In genomic region chr2:172554352-172555271, GRCh38 we compare ENCODE assay signal across 8 cellular contexts. TPM values are rescaled to one million over a fixed set of nuclear protein-coding genes. Genes with fewer than 3 reads are reported as not detected.
A peak's percentile ranks its signal among the peaks of the same experiment; 100 is the strongest.
DNase-seq lines count a peak whose midpoint lies in the region; ATAC-seq and TF ChIP-seq lines count a peak whose summit lies in the region.

No MANE protein-coding gene starts in this region.

- peak overlapping the region; percentile 96 for H3K27ac ChIP-seq in colonic mucosa
- H3K27ac ChIP-seq in neural cell (ENCODE audit: low read length): no peak overlapping the region

- H3K4me1 Mint-ChIP-seq in Caco-2 (ENCODE audit: low read depth, unreplicated experiment): peaks cover 24% of the 10 kb centered on the region

- no peaks in the 10 kb centered on the region for H4K20me1 ChIP-seq in neural cell (ENCODE audit: insufficient read depth)

- intact Hi-C loops in Caco-2 (cut with micrococcal nuclease; ENCODE audit: unreplicated experiment): no loop called here
- intact Hi-C loops in colonic mucosa (cut with DNase I): no loop called here

- no peaks in the 10 kb centered on the region for H3K36me3 ChIP-seq in Caco-2 (ENCODE audit: control insufficient read depth, insufficient read depth, low read length)
- H3K36me3 ChIP-seq in colonic mucosa: no peaks in the 10 kb centered on the region
- no peaks in the 10 kb centered on the region for H3K36me3 ChIP-seq in neural cell (ENCODE audit: insufficient read depth, low read length)

- no TSS peak for BruUV-seq in Caco-2 (replicated peaks; lab: Mats Ljungman, UMichigan)

- H3K9me3 ChIP-seq in Caco-2 (no peaks in the 10 kb centered on the region), colonic mucosa (no peaks in the 10 kb centered on the region), neural cell (ENCODE audit: low read length) (no peaks in the 10 kb centered on the region)

- peaks cover 15% of the 10 kb centered on the region for H3K36me3 Mint-ChIP-seq in Caco-2 (ENCODE audit: insufficient read depth, unreplicated experiment)

- TF ChIP-seq CTCF in Caco-2 (IDR thresholded peaks at IDR 0.05; ENCODE audit: insufficient read depth in 1 of 2, low read depth in 1 of 2, low read length in 1 of 2, severe bottlenecking in 1 of 2, unreplicated experiment in 1 of 2) (no peak), colonic mucosa (IDR thresholded peaks at IDR 0.05) (no peak), neural cell (IDR thresholded peaks at IDR 0.05; ENCODE audit: poor library complexity, severe bottlenecking) (no peak)

- no peak for TF ChIP-seq EP300 in neural cell (conservative IDR thresholded peaks at IDR 0.05; ENCODE audit: poor library complexity, severe bottlenecking)

- H3K27me3 ChIP-seq in Caco-2 (replicated peaks; ENCODE audit: control insufficient read depth, insufficient read depth, low read length): no peaks in the 10 kb centered on the region
- H3K27me3 ChIP-seq in colonic mucosa: no peaks in the 10 kb centered on the region
- H3K27me3 ChIP-seq in neural cell (ENCODE audit: insufficient read depth, low read depth, low read length): no peaks in the 10 kb centered on the region

- POLR2A ChIA-PET in Caco-2 (lab: Charles Lee): interaction anchor here (1.1 kb wide), 1 partner anchor 70 kb away, joined by 5 read pairs; no protein-coding TSS in a partner anchor

- CTCF ChIA-PET in Caco-2 (lab: Charles Lee): no interaction called here

- no peaks in the 10 kb centered on the region for H3F3A ChIP-seq in neural cell (ENCODE audit: insufficient read depth, low read length, poor library complexity, severe bottlenecking)

- TF ChIP-seq RAD21 in neural cell (conservative IDR thresholded peaks at IDR 0.05): no peak

- H3K9me2 ChIP-seq in neural cell (ENCODE audit: insufficient read depth, low read length): no peaks in the 10 kb centered on the region

- H3K27me3 Mint-ChIP-seq in Caco-2 (ENCODE audit: insufficient read depth, unreplicated experiment): no peaks in the 10 kb centered on the region

- DNase-seq in Caco-2 (no peak), NAMALWA (ENCODE audit: low spot score) (peak; percentile 25), colonic mucosa (no peak), NCI-H2107 (lab: John Stamatoyannopoulos, UW) (no peak), A172 (ENCODE audit: low spot score) (no peak)

- H3K27ac Mint-ChIP-seq in Caco-2 (ENCODE audit: unreplicated experiment): peak overlapping the region; percentile 90

- H3K4me3 ChIP-seq in Caco-2 (ENCODE audit: low read depth, low read length) (peak overlapping the region; percentile 88), colonic mucosa (peak overlapping the region; percentile 96), neural cell (ENCODE audit: low read length) (peak overlapping the region; percentile 88)

- H3K4me1 ChIP-seq in Caco-2 (peaks cover 14% of the 10 kb centered on the region; the same call in 1 of the 2 replicates), colonic mucosa (no peaks in the 10 kb centered on the region)

- no peak overlapping the region for H3K4me2 ChIP-seq in neural cell (ENCODE audit: low read length)

- no peak for ATAC-seq in HG02642 (IDR thresholded peaks at IDR 0.05; ENCODE audit: poor library complexity, unreplicated experiment)
- ATAC-seq in HG02798 (IDR thresholded peaks at IDR 0.05; ENCODE audit: poor library complexity, unreplicated experiment): no peak

- H2AFZ ChIP-seq in neural cell (ENCODE audit: low read depth, low read length): no peak overlapping the region

- H3K79me2 ChIP-seq in neural cell (replicated peaks; ENCODE audit: insufficient read depth, low read length): no peaks in the 10 kb centered on the region

- no peaks in the 10 kb centered on the region for H3K9me3 Mint-ChIP-seq in Caco-2 (ENCODE audit: unreplicated experiment)

- peak overlapping the region; percentile 96 for H3K4me3 Mint-ChIP-seq in Caco-2 (ENCODE audit: unreplicated experiment)

- H3K9ac ChIP-seq in colonic mucosa (ENCODE audit: low read depth in 2 of 2, low read length in 2 of 2): no peak overlapping the region
- H3K9ac ChIP-seq in neural cell (ENCODE audit: low read length): peak overlapping the region; percentile 73

TF ChIP-seq in neural cell, 6 proteins besides CTCF, POLR2A, EP300 and RAD21:
- TF ChIP-seq REST (IDR thresholded peaks at IDR 0.05; ENCODE audit: borderline replicate concordance) (no peak), MXI1 (conservative IDR thresholded peaks at IDR 0.05; ENCODE audit: poor library complexity, severe bottlenecking) (no peak), EZH2 (IDR thresholded peaks at IDR 0.05; ENCODE audit: borderline replicate concordance, insufficient read depth, low read length, poor library complexity, severe bottlenecking) (no peak), POLR2AphosphoS5 (IDR thresholded peaks at IDR 0.05) (no peak), TAF1 (IDR thresholded peaks at IDR 0.05; ENCODE audit: low read depth) (no peak), SMC3 (conservative IDR thresholded peaks at IDR 0.05; ENCODE audit: poor library complexity) (no peak)

RNA-seq across cellular contexts. Expression of gene PDK1, which starts 1.3 kb away (rescaled TPM):
- 10.7 and 11.0 TPM in 2 replicates for total RNA-seq in Caco-2 (2022)
- 10 to 100 TPM; 13.3 to 44.1 TPM for total RNA-seq in colonic mucosa
- polyA plus RNA-seq in neural cell: 10.8 and 19.3 TPM in 2 replicates
- 14.6 and 21.5 TPM in 2 replicates for polyA minus RNA-seq in neural cell
- 6.0 and 9.4 TPM in 2 replicates for total RNA-seq in A172 (2014; rRNA removed; shearing (Covaris generic))
